Comparison of ENCODE assay signal across 15 cellular contexts in genomic region chr15:83285284-83285978, GRCh38. TPM values are rescaled to one million over a fixed set of nuclear protein-coding genes. Genes with fewer than 3 reads are reported as not detected.
DNase-seq lines count a peak whose midpoint lies in the region; ATAC-seq and TF ChIP-seq lines count a peak whose summit lies in the region.
"Had no signal": no experiment of that assay in that cellular context is flagged by ENCODE, and none has a peak within 500 bp of the region (broad histone marks: within the 10 kb centered on the region; RNA-seq: fewer than 3 reads in every experiment).

No MANE protein-coding gene starts in this region.

- H4K91ac ChIP-seq in neuronal stem cell (ENCODE audit: low read depth, low read length, poor library complexity): no peak overlapping the region

- H2BK5ac ChIP-seq in neuronal stem cell (ENCODE audit: low read length): peak overlapping the region; percentile 20

- no peaks in the 10 kb centered on the region for H4K20me1 ChIP-seq in hepatocyte (ENCODE audit: insufficient read depth, poor library complexity, severe bottlenecking)
- H4K20me1 ChIP-seq: BLaER1 had no signal

- H3K4me1 Mint-ChIP-seq in WTC11: peaks cover 10% of the 10 kb centered on the region; the same call in 1 of the 2 replicates
- H3K4me1 Mint-ChIP-seq in CD8-positive, alpha-beta memory T cell: peaks cover 0 to 15% (median 11%) of the 10 kb centered on the region in 3 donors
- H3K4me1 Mint-ChIP-seq: central memory CD8-positive, alpha-beta T cell had no signal

- no peak overlapping the region for H2BK12ac ChIP-seq in neuronal stem cell (ENCODE audit: low read length)

- peak; percentile 11; the same call in 1 of the 2 replicates for ATAC-seq in WTC11
- no peak for ATAC-seq in heart left ventricle
- ATAC-seq: lower lobe of right lung, Right ventricle myocardium inferior had no signal

- no peaks in the 10 kb centered on the region for H3K36me3 Mint-ChIP-seq in WTC11
- no peaks in the 10 kb centered on the region for H3K36me3 Mint-ChIP-seq in CD8-positive, alpha-beta memory T cell

- peaks cover 77% of the 10 kb centered on the region for H3K27me3 ChIP-seq in hepatocyte
- H3K27me3 ChIP-seq in neuronal stem cell (ENCODE audit: control insufficient read depth in 3 of 3, insufficient read depth in 3 of 3, low read depth in 1 of 3, low read length in 3 of 3): peaks cover 32 to 93% (median 45%) of the 10 kb centered on the region in 3 experiments
- peaks cover 8% of the 10 kb centered on the region for H3K27me3 ChIP-seq in CD8-positive, alpha-beta memory T cell (ENCODE audit: insufficient read depth, low read length, poor library complexity, severe bottlenecking)
- H3K27me3 ChIP-seq in heart left ventricle: peaks cover 6 to 72% (median 46%) of the 10 kb centered on the region in 9 donors
- H3K27me3 ChIP-seq: BLaER1 had no signal

- no peak overlapping the region for H3K9ac ChIP-seq in neuronal stem cell (ENCODE audit: low read depth, low read length, poor library complexity)
- H3K9ac ChIP-seq: BLaER1 had no signal

- H3K79me2 ChIP-seq in hepatocyte: no peaks in the 10 kb centered on the region

- no peaks in the 10 kb centered on the region for H3K79me1 ChIP-seq in neuronal stem cell (ENCODE audit: low read depth, low read length)

- no peak overlapping the region for H2BK120ac ChIP-seq in neuronal stem cell (ENCODE audit: low read depth, low read length)

- H3K27ac Mint-ChIP-seq in WTC11: no peak overlapping the region
- no peak overlapping the region for H3K27ac Mint-ChIP-seq in CD8-positive, alpha-beta memory T cell

- H3K4me3 ChIP-seq in hepatocyte (no peak overlapping the region), neuronal stem cell (ENCODE audit: low read length in 2 of 2) (no peak overlapping the region), heart left ventricle (no peak overlapping the region)
- H3K4me3 ChIP-seq in CD8-positive, alpha-beta memory T cell (ENCODE audit: low read length): no peak overlapping the region
- H3K4me3 ChIP-seq: BLaER1, lower lobe of right lung had no signal

- H3K36me3 ChIP-seq in hepatocyte (replicated peaks; ENCODE audit: insufficient read depth, low read depth) (no peaks in the 10 kb centered on the region), neuronal stem cell (replicated peaks in 1 of 2; ENCODE audit: control insufficient read depth in 2 of 2, insufficient read depth in 2 of 2, low read length in 2 of 2) (no peaks in the 10 kb centered on the region), heart left ventricle (no peaks in the 10 kb centered on the region)
- no peaks in the 10 kb centered on the region for H3K36me3 ChIP-seq in CD8-positive, alpha-beta memory T cell (ENCODE audit: insufficient read depth, low read length)
- H3K36me3 ChIP-seq: BLaER1, lower lobe of right lung had no signal

- peak overlapping the region; percentile 48 for H3K18ac ChIP-seq in neuronal stem cell (ENCODE audit: low read length)

- WGBS in hepatocyte (ENCODE audit: low lambda C conversion rate, missing lambda C conversion rate): 42% methylated on average over 17 of the region's 19 CpGs
- no CpG with 5 or more reads among the region's 19 CpGs for WGBS in neuronal stem cell (ENCODE audit: extremely low coverage in 2 of 2, insufficient read length in 2 of 2, insufficient replicate concordance in 1 of 2), 2 donors
- WGBS in heart left ventricle, 4 donors: 55 to 67% (median 63%) methylated on average over 16 to 19 of the region's 19 CpGs

- peak overlapping the region; percentile 93 for H3K23ac ChIP-seq in neuronal stem cell (ENCODE audit: low read depth, low read length, poor library complexity)

- peak overlapping the region; percentile 34 for H3K27ac ChIP-seq in hepatocyte
- H3K27ac ChIP-seq in neuronal stem cell (replicated peaks; ENCODE audit: low read length): no peak overlapping the region
- no peak overlapping the region for H3K27ac ChIP-seq in CD8-positive, alpha-beta memory T cell (ENCODE audit: low read depth, low read length)
- H3K27ac ChIP-seq in heart left ventricle: no peak overlapping the region
- H3K27ac ChIP-seq: BLaER1, lower lobe of right lung had no signal

- POLR2A ChIA-PET in GM10248 (lab: Yijun Ruan, JAX): no interaction called here
- POLR2A ChIA-PET in WTC11 (lab: Charles Lee): interaction anchor here (0.6 to 0.7 kb wide), 2 partner anchors 9 to 83 kb away, joined by 3 to 6 read pairs; no protein-coding TSS in a partner anchor
- POLR2A ChIA-PET in CD8-positive, alpha-beta memory T cell (lab: Charles Lee): no interaction called here

- no peak for TF ChIP-seq POLR2A in heart left ventricle (IDR thresholded peaks at IDR 0.05)

- H4K8ac ChIP-seq in neuronal stem cell (ENCODE audit: low read depth, low read length): no peak overlapping the region

- intact Hi-C loops in heart left ventricle (cut with DNase I): no loop called here

- H2BK15ac ChIP-seq in neuronal stem cell (ENCODE audit: low read length): no peak overlapping the region

- H3K9me3 Mint-ChIP-seq in WTC11: peaks cover 7% of the 10 kb centered on the region
- peaks cover 0 to 3% (median 0%) of the 10 kb centered on the region in 5 donors for H3K9me3 Mint-ChIP-seq in CD8-positive, alpha-beta memory T cell
- H3K9me3 Mint-ChIP-seq: central memory CD8-positive, alpha-beta T cell had no signal

- no peaks in the 10 kb centered on the region for H3K9me3 ChIP-seq in hepatocyte (ENCODE audit: low read depth)
- H3K9me3 ChIP-seq in neuronal stem cell (replicated peaks in 1 of 2; ENCODE audit: control insufficient read depth in 2 of 2, insufficient read depth in 1 of 2, low read depth in 1 of 2, low read length in 2 of 2): peaks cover 2 to 3% of the 10 kb centered on the region in 2 donors
- no peaks in the 10 kb centered on the region for H3K9me3 ChIP-seq in CD8-positive, alpha-beta memory T cell (ENCODE audit: low read length)
- H3K9me3 ChIP-seq in heart left ventricle: no peaks in the 10 kb centered on the region
- H3K9me3 ChIP-seq: lower lobe of right lung had no signal

- TF ChIP-seq CTCF in GM10248 (IDR thresholded peaks at IDR 0.05; ENCODE audit: control extremely low read depth, extremely low read depth, low read depth, missing control alignments) (no peak), WTC11 (IDR thresholded peaks at IDR 0.05) (no peak), hepatocyte (IDR thresholded peaks at IDR 0.05; ENCODE audit: poor library complexity) (no peak), heart left ventricle (IDR thresholded peaks at IDR 0.05) (no peak)

- H2AK5ac ChIP-seq in neuronal stem cell (ENCODE audit: low read depth, low read length): no peak overlapping the region

- H3K14ac ChIP-seq in neuronal stem cell (ENCODE audit: low read length): no peak overlapping the region

- H3K4me2 ChIP-seq in hepatocyte (peak overlapping the region; percentile 70), neuronal stem cell (ENCODE audit: insufficient read depth, low read length, poor library complexity, severe bottlenecking) (peak overlapping the region; percentile 77)
- H3K4me2 ChIP-seq: BLaER1 had no signal

- no peak overlapping the region for H3K4ac ChIP-seq in neuronal stem cell (ENCODE audit: low read length)

- CTCF ChIA-PET in GM10248 (lab: Yijun Ruan, JAX) (interaction anchor here (1.3 kb wide), 1 partner anchor 37 kb away, joined by 3 read pairs; no protein-coding TSS in a partner anchor), WTC11 (lab: Charles Lee) (interaction anchor here (0.6 to 1.1 kb wide), 5 partner anchors 37 to 1351 kb away, joined by 3 to 4 read pairs (median 3); no protein-coding TSS in a partner anchor)
- CTCF ChIA-PET in CD8-positive, alpha-beta memory T cell (lab: Charles Lee): no interaction called here

- H3K4me3 Mint-ChIP-seq in WTC11: peak overlapping the region; percentile 68
- H3K4me3 Mint-ChIP-seq in CD8-positive, alpha-beta memory T cell: peak overlapping the region in 3 of 7 donors; percentile 26 to 60 (median 49)

- H3K9me2 ChIP-seq in hepatocyte (replicated peaks; ENCODE audit: insufficient read depth): no peaks in the 10 kb centered on the region

- H3K4me1 ChIP-seq in hepatocyte (ENCODE audit: insufficient read depth) (peaks cover 8% of the 10 kb centered on the region), neuronal stem cell (ENCODE audit: control insufficient read depth in 2 of 2, insufficient read depth in 1 of 2, low read depth in 1 of 2, low read length in 2 of 2) (peaks cover 4 to 10% of the 10 kb centered on the region in 2 donors), heart left ventricle (peaks cover 0 to 19% (median 6%) of the 10 kb centered on the region in 12 donors)
- H3K4me1 ChIP-seq in CD8-positive, alpha-beta memory T cell (ENCODE audit: insufficient read depth, low read length): no peaks in the 10 kb centered on the region
- H3K4me1 ChIP-seq: BLaER1 had no signal

- peaks cover 70% of the 10 kb centered on the region for H3K27me3 Mint-ChIP-seq in WTC11 (ENCODE audit: low read depth)
- H3K27me3 Mint-ChIP-seq in CD8-positive, alpha-beta memory T cell: peaks cover 43 to 61% of the 10 kb centered on the region in 2 donors

- DNase-seq in GM10248 (ENCODE audit: extremely low spot score) (peak; percentile 12), WTC11 (ENCODE audit: low spot score) (peak; percentile 17), hepatocyte (ENCODE audit: low spot score) (no peak), neuronal stem cell (ENCODE audit: low spot score) (no peak), NCI-H2081 (lab: John Stamatoyannopoulos, UW) (no peak), heart left ventricle (no peak)
- DNase-seq in activated CD8-positive, alpha-beta memory T cell treated with anti-CD3 and anti-CD28 coated beads, Interleukin-2, amount 50 U/mL, for 4 hours: no peak
- no peak for DNase-seq in CD8-positive, alpha-beta memory T cell
- DNase-seq: activated T-cell treated with anti-CD3 and anti-CD28 coated beads for 4 hours, lower lobe of right lung, NCI-H1092 treated with DMSO at 0.1 percent for 48 hours, NCI-H526 treated with DMSO at 0.1 percent for 48 hours had no signal

- H2AFZ ChIP-seq in hepatocyte (peak overlapping the region; percentile 54), neuronal stem cell (ENCODE audit: low read length) (no peak overlapping the region)

TF ChIP-seq in WTC11, 78 proteins besides CTCF, POLR2A, EP300 and RAD21 (continues in another document):
- no peak for TF ChIP-seq GRHL2 (CRISPR knock-in tag; IDR thresholded peaks at IDR 0.05; ENCODE audit: insufficient replicate concordance, severe bottlenecking)
- no peak for TF ChIP-seq MYBL2 (CRISPR knock-in tag; IDR thresholded peaks at IDR 0.05)

RNA-seq across cellular contexts. Expression of gene BNC1, which starts 1.0 kb away (rescaled TPM):
- total RNA-seq in WTC11 (2021): 0.11 TPM in 1 of 3 replicates, not detected in the others
- 13.5 and 24.3 TPM in 2 replicates for total RNA-seq in hepatocyte
- polyA plus RNA-seq in hepatocyte: 22.1 and 23.1 TPM in 2 replicates
- 0.01 TPM for polyA plus RNA-seq in neuronal stem cell (2013, experiment 1 of 2)
- 0.03 TPM for polyA plus RNA-seq in neuronal stem cell (2013, experiment 2 of 2)
- total RNA-seq in CD8-positive, alpha-beta memory T cell: not detected
- polyA plus RNA-seq in CD8-positive, alpha-beta memory T cell: not detected
- 10 to 100 TPM in 1 of 9 donors, under 1 TPM in 6, not detected in 2; 0.11 to 24.5 (median 0.19) TPM for total RNA-seq in heart left ventricle
- polyA plus RNA-seq in heart left ventricle: under 1 TPM; 0.08 to 0.11 TPM

Comparison
In these comparisons a context has a peak if more than half of its experiments do, and no peak if none do; other contexts are left out.
1. DNase-seq: peak in GM10248 (single experiment) and WTC11 (single experiment); none in hepatocyte (single experiment), neuronal stem cell (single experiment), NCI-H2081 (0 of 2), activated CD8-positive, alpha-beta memory T cell treated with anti-CD3 and anti-CD28 coated beads, Interleukin-2, amount 50 U/mL, for 4 hours (single experiment), CD8-positive, alpha-beta memory T cell (0 of 5) and heart left ventricle (0 of 5).